14 cellular contexts compared by ENCODE assay signal in the genomic region with DNA sequence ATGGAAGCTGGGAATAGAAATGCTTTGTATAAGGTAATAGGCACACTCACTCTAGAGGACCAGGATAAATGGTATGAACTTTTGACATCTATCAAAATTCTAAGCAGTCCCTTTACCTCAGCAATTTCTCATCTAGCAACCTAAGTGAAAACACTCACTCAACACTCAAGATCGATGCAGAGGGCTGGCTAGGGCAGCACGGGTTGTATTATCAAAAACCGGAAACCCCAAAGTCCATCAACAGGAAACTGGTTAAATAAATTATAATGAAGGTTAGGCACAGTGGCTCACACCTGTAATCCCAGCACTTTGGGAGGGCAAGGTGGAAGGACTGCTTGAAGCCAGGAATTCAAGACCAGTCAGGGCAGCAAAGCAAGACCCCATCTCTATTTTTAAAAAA. TPM values are rescaled to one million over a fixed set of nuclear protein-coding genes. Genes with fewer than 3 reads are reported as not detected.
A peak's percentile ranks its signal among the peaks of the same experiment; 100 is the strongest.
DNase-seq lines count a peak whose midpoint lies in the region; ATAC-seq and TF ChIP-seq lines count a peak whose summit lies in the region.
"Had no signal": no experiment of that assay in that cellular context is flagged by ENCODE, and none has a peak within 500 bp of the region (broad histone marks: within the 10 kb centered on the region; RNA-seq: fewer than 3 reads in every experiment).

No MANE protein-coding gene starts in this region.

- CTCF ChIA-PET in SK-N-SH (lab: Yijun Ruan, JAX) = no interaction called here

- TF ChIP-seq EP300 in SK-N-SH (IDR thresholded peaks at IDR 0.05; ENCODE audit: borderline replicate concordance in 1 of 2, low read depth in 1 of 2, low read length in 1 of 2) = no peak

- H2AFZ ChIP-seq in SK-N-SH (ENCODE audit: low read depth) = no peak overlapping the region

- H3K9me2 ChIP-seq in SK-N-SH = no peaks in the 10 kb centered on the region

- no peaks in the 10 kb centered on the region for H3K27me3 ChIP-seq in SK-N-SH (ENCODE audit: insufficient read depth)

- H3K4me3 ChIP-seq in SK-N-SH (ENCODE audit: low read depth in 2 of 2, low read length in 1 of 2) = no peak overlapping the region

- peak; percentile 50 for ATAC-seq in GM21447 (IDR thresholded peaks at IDR 0.05; ENCODE audit: unreplicated experiment)
- ATAC-seq in activated CD4-positive, CD25-positive, alpha-beta regulatory T cell treated with anti-CD3 and anti-CD28 coated beads, Interleukin-2, amount 50 U/mL, for 24 hours = peak; percentile 64 to 77
- ATAC-seq in natural killer cell treated with Interleukin-12 subunit alpha and Interleukin-12 subunit beta and Interleukin-15 and Interleukin-18, amount 100 ng/mL, for 72 hours = peak; percentile 59 to 69
- ATAC-seq in GM19328 (IDR thresholded peaks at IDR 0.05; ENCODE audit: unreplicated experiment) = no peak
- no peak for ATAC-seq in HG03025 (IDR thresholded peaks at IDR 0.05; ENCODE audit: low FRiP score, unreplicated experiment)
- ATAC-seq: esophagus mucosa had no signal

- peak overlapping the region; percentile 73 for H3K4me3 Mint-ChIP-seq in natural killer cell treated with Interleukin-12 subunit alpha and Interleukin-12 subunit beta and Interleukin-15 and Interleukin-18, amount 100 ng/mL, for 72 hours

- peaks cover 49 to 56% of the 10 kb centered on the region in 2 donors for H3K4me1 Mint-ChIP-seq in natural killer cell treated with Interleukin-12 subunit alpha and Interleukin-12 subunit beta and Interleukin-15 and Interleukin-18, amount 100 ng/mL, for 72 hours (ENCODE audit: low read depth in 2 of 2)

- no peaks in the 10 kb centered on the region for H3K4me1 ChIP-seq in SK-N-SH (ENCODE audit: control insufficient read depth in 1 of 2, insufficient read depth in 2 of 2, low read depth in 1 of 2, low read length in 1 of 2)

- H3K9ac ChIP-seq in SK-N-SH = no peak overlapping the region

- peaks cover 0 to 10% of the 10 kb centered on the region in 2 experiments for H3K36me3 ChIP-seq in SK-N-SH (replicated peaks in 1 of 2; ENCODE audit: control insufficient read depth in 1 of 2, insufficient read depth in 2 of 2, low read length in 1 of 2)

- peaks cover 2% of the 10 kb centered on the region for H3F3A ChIP-seq in SK-N-SH (replicated peaks; ENCODE audit: insufficient read depth)

- peaks cover 99% of the 10 kb centered on the region for H3K79me2 ChIP-seq in SK-N-SH (ENCODE audit: insufficient read depth)

- H3K9me3 ChIP-seq in SK-N-SH = no peaks in the 10 kb centered on the region

- TF ChIP-seq RAD21 in SK-N-SH (IDR thresholded peaks at IDR 0.05; ENCODE audit: low read length) = no peak

- WGBS in SK-N-SH (ENCODE audit: low lambda C conversion rate) = 87% methylated on average over 3 of the region's 3 CpGs

- H4K20me1 ChIP-seq in SK-N-SH (ENCODE audit: insufficient read depth) = peaks cover 94% of the 10 kb centered on the region

- DNase-seq in NCI-H2227 treated with DMSO at 0.1 percent for 48 hours (lab: John Stamatoyannopoulos, UW) (peak; percentile 22), NCI-H2227 (lab: John Stamatoyannopoulos, UW; ENCODE audit: unreplicated experiment) (no peak), SK-N-SH (no peak)
- no peak for DNase-seq in natural killer cell treated with Interleukin-12 subunit alpha and Interleukin-12 subunit beta and Interleukin-15 and Interleukin-18, amount 100 ng/mL, for 72 hours (ENCODE audit: low spot score)
- DNase-seq: 8988T, DMS53, NCI-H1417, NCI-H748 treated with DMSO at 0.1 percent for 48 hours, substantia nigra had no signal

- TF ChIP-seq CTCF in SK-N-SH (IDR thresholded peaks at IDR 0.05) = no peak

- H3K9me3 Mint-ChIP-seq in natural killer cell treated with Interleukin-12 subunit alpha and Interleukin-12 subunit beta and Interleukin-15 and Interleukin-18, amount 100 ng/mL, for 72 hours = peaks cover 4% of the 10 kb centered on the region

- no peak overlapping the region for H3K27ac ChIP-seq in SK-N-SH (ENCODE audit: low read depth in 2 of 2, low read length in 1 of 2)

- H3K36me3 Mint-ChIP-seq in natural killer cell treated with Interleukin-12 subunit alpha and Interleukin-12 subunit beta and Interleukin-15 and Interleukin-18, amount 100 ng/mL, for 72 hours = peaks cover 5% of the 10 kb centered on the region

- POLR2A ChIA-PET in SK-N-SH (lab: Yijun Ruan, JAX) = no interaction called here

- H3K27me3 Mint-ChIP-seq in natural killer cell treated with Interleukin-12 subunit alpha and Interleukin-12 subunit beta and Interleukin-15 and Interleukin-18, amount 100 ng/mL, for 72 hours = no peaks in the 10 kb centered on the region

- no peak overlapping the region for H3K4me2 ChIP-seq in SK-N-SH

- peak overlapping the region; percentile 68 to 84 for H3K27ac Mint-ChIP-seq in natural killer cell treated with Interleukin-12 subunit alpha and Interleukin-12 subunit beta and Interleukin-15 and Interleukin-18, amount 100 ng/mL, for 72 hours

TF ChIP-seq in SK-N-SH, 30 proteins besides CTCF, POLR2A, EP300 and RAD21:
- TF ChIP-seq, protein P1, sequence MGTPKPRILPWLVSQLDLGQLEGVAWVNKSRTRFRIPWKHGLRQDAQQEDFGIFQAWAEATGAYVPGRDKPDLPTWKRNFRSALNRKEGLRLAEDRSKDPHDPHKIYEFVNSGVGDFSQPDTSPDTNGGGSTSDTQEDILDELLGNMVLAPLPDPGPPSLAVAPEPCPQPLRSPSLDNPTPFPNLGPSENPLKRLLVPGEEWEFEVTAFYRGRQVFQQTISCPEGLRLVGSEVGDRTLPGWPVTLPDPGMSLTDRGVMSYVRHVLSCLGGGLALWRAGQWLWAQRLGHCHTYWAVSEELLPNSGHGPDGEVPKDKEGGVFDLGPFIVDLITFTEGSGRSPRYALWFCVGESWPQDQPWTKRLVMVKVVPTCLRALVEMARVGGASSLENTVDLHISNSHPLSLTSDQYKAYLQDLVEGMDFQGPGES (IDR thresholded peaks at IDR 0.05; ENCODE audit: low read depth, low read length) = no peak
- no peak for TF ChIP-seq CHD2 (IDR thresholded peaks at IDR 0.05; ENCODE audit: low read length, partially characterized antibody)

RNA-seq across cellular contexts. Expression of a gene that starts 9.4 kb away (rescaled TPM):
- 100 to 1,000 TPM in 1 of 2 donors, 10 to 100 TPM in 1; 72.8 to 130 TPM for total RNA-seq in natural killer cell treated with Interleukin-12 subunit alpha and Interleukin-12 subunit beta and Interleukin-15 and Interleukin-18, amount 100 ng/mL, for 72 hours
- 13.6 and 16.3 TPM in 2 replicates for polyA plus RNA-seq in SK-N-SH (2012; rRNA removed)
- polyA plus RNA-seq in SK-N-SH (2012; cell fraction: cytosol; rRNA removed) = 15.3 and 22.0 TPM in 2 replicates
- 20.5 and 33.7 TPM in 2 replicates for polyA plus RNA-seq in SK-N-SH (2012; cell fraction: nucleus; rRNA removed)

RNA-seq across cellular contexts. Expression of a gene that starts 38.5 kb away (rescaled TPM):
- total RNA-seq in natural killer cell treated with Interleukin-12 subunit alpha and Interleukin-12 subunit beta and Interleukin-15 and Interleukin-18, amount 100 ng/mL, for 72 hours = not detected
- polyA plus RNA-seq in SK-N-SH (2012; rRNA removed) = 0.02 TPM in 1 of 2 replicates, not detected in the other
- not detected in 2 replicates for polyA plus RNA-seq in SK-N-SH (2012; cell fraction: cytosol; rRNA removed)
- polyA plus RNA-seq in SK-N-SH (2012; cell fraction: nucleus; rRNA removed) = 0.02 and 0.04 TPM in 2 replicates

Comparison
In these comparisons a context has a peak if more than half of its experiments do, and no peak if none do; other contexts are left out.
1. ATAC-seq: peak in GM21447 (single experiment), activated CD4-positive, CD25-positive, alpha-beta regulatory T cell treated with anti-CD3 and anti-CD28 coated beads, Interleukin-2, amount 50 U/mL, for 24 hours (2 of 2) and natural killer cell treated with Interleukin-12 subunit alpha and Interleukin-12 subunit beta and Interleukin-15 and Interleukin-18, amount 100 ng/mL, for 72 hours (2 of 2); none in GM19328 (single experiment) and HG03025 (single experiment).